28 cellular contexts compared by ENCODE assay signal in genomic region chr13:49655906-49656305, GRCh38. TPM values are rescaled to one million over a fixed set of nuclear protein-coding genes. Genes with fewer than 3 reads are reported as not detected.
DNase-seq lines count a peak whose midpoint lies in the region; ATAC-seq, FAIRE-seq and TF ChIP-seq lines count a peak whose summit lies in the region.
"Had no signal": no experiment of that assay in that cellular context is flagged by ENCODE, and none has a peak within 500 bp of the region (broad histone marks: within the 10 kb centered on the region; RNA-seq: fewer than 3 reads in every experiment).

No MANE protein-coding gene starts in this region.

- H3K27me3 ChIP-seq in esophagus squamous epithelium (no peaks in the 10 kb centered on the region), BE2C (no peaks in the 10 kb centered on the region)
- H3K27me3 ChIP-seq: adrenal gland, brain microvascular endothelial cell, pancreas, right atrium auricular region, SJSA1, spleen, transverse colon had no signal

- no peak for DNase-seq in GM12891 (ENCODE audit: insufficient read length, low spot score)
- peak; percentile 95 for DNase-seq in NCI-H82 (lab: John Stamatoyannopoulos, UW)
- DNase-seq in esophagus squamous epithelium (lab: John Stamatoyannopoulos, UW): no peak
- DNase-seq in BE2C: no peak
- DNase-seq in pons (ENCODE audit: low spot score): no peak
- DNase-seq: activated CD4-positive, alpha-beta T cell treated with anti-CD3 and anti-CD28 coated beads, Interleukin-2, amount 50 U/mL, for 4 hours; activated CD4-positive, CD25-positive, alpha-beta regulatory T cell; activated naive CD4-positive, alpha-beta T cell treated with anti-CD3 and anti-CD28 coated beads for 36 hours; brain microvascular endothelial cell; CD4-positive, alpha-beta memory T cell; DMS153; effector CD4-positive, alpha-beta T cell; GF-D8; left cardiac atrium; NCI-H1417; NCI-H2029 treated with DMSO at 0.1 percent for 48 hours; NCI-H2227 treated with DMSO at 0.1 percent for 48 hours; NCI-H69; pancreas; spleen; transverse colon had no signal

- TF ChIP-seq CTCF in esophagus squamous epithelium (IDR thresholded peaks at IDR 0.05) (no peak), BE2C (IDR thresholded peaks at IDR 0.05; ENCODE audit: low read depth, low read length) (no peak)

- TF ChIP-seq POLR2A in GM12891 (IDR thresholded peaks at IDR 0.05; ENCODE audit: low read depth, low read length) (no peak), esophagus squamous epithelium (IDR thresholded peaks at IDR 0.05) (no peak)

- H3K9me3 ChIP-seq in esophagus squamous epithelium (no peaks in the 10 kb centered on the region), BE2C (no peaks in the 10 kb centered on the region)
- H3K9me3 ChIP-seq: adrenal gland, pancreas, right atrium auricular region, SJSA1, spleen, transverse colon had no signal

- intact Hi-C loops in esophagus squamous epithelium (cut with DNase I): loop anchor here (10.0 kb wide), 1 partner anchor 189 kb away; no protein-coding TSS in a partner anchor

- peak overlapping the region; percentile 15 to 76 (median 48) for H3K27ac ChIP-seq in esophagus squamous epithelium
- H3K27ac ChIP-seq: adrenal gland, brain microvascular endothelial cell, pancreas, right atrium auricular region, SJSA1, spleen, transverse colon had no signal

- peak; percentile 9 for FAIRE-seq in GM12891 (lab: Jason Lieb, UNC)
- FAIRE-seq: frontal cortex had no signal

- H3K4me3 ChIP-seq in esophagus squamous epithelium (no peak overlapping the region), BE2C (ENCODE audit: low read depth, low read length) (no peak overlapping the region)
- H3K4me3 ChIP-seq: adrenal gland, pancreas, right atrium auricular region, SJSA1, spleen, transverse colon had no signal

- no peak for ATAC-seq in HG03571 (IDR thresholded peaks at IDR 0.05; ENCODE audit: unreplicated experiment)
- no peak for ATAC-seq in HG02852 (IDR thresholded peaks at IDR 0.05; ENCODE audit: unreplicated experiment)
- ATAC-seq: pancreas had no signal

- H3K4me1 ChIP-seq in esophagus squamous epithelium (peaks cover 9 to 45% (median 12%) of the 10 kb centered on the region in 3 donors), BE2C (peaks cover 10% of the 10 kb centered on the region)
- H3K4me1 ChIP-seq: adrenal gland, pancreas, right atrium auricular region, SJSA1 had no signal

- H3K36me3 ChIP-seq in esophagus squamous epithelium (peaks cover 0 to 19% (median 0%) of the 10 kb centered on the region in 3 donors), BE2C (peaks cover 8% of the 10 kb centered on the region)
- H3K36me3 ChIP-seq: brain microvascular endothelial cell, pancreas, right atrium auricular region, SJSA1, transverse colon had no signal

- WGBS in esophagus squamous epithelium, 2 donors: 48 to 75% methylated on average over 3 of the region's 3 CpGs

TF ChIP-seq in GM12891, 5 proteins besides CTCF, POLR2A, EP300 and RAD21:
- TF ChIP-seq POLR2AphosphoS5 (IDR thresholded peaks at IDR 0.05; ENCODE audit: low read depth, low read length): no peak
- no peak for TF ChIP-seq PAX5 (IDR thresholded peaks at IDR 0.05; ENCODE audit: insufficient read depth, low read length, severe bottlenecking)
- TF ChIP-seq TAF1 (IDR thresholded peaks at IDR 0.05; ENCODE audit: low read depth, low read length): no peak
- TF ChIP-seq POU2F2 (IDR thresholded peaks at IDR 0.05; ENCODE audit: low read depth, low read length): no peak
- TF ChIP-seq SPI1 (IDR thresholded peaks at IDR 0.05; ENCODE audit: low read depth, low read length): no peak
TF ChIP-seq in GM12891: peak in this region for 0.

RNA-seq across cellular contexts. Expression of gene ARL11, which starts 27.6 kb away (rescaled TPM):
- polyA plus RNA-seq in GM12891 (2012; ENCODE audit: low read depth, missing spikeins): 2.2 TPM
- total RNA-seq in esophagus squamous epithelium: 1 to 10 TPM in 1 of 4 donors, under 1 TPM in 3; 0.22 to 1.9 (median 0.95) TPM
- polyA plus RNA-seq in BE2C (2012; ENCODE audit: insufficient read depth, insufficient read length, low read depth): 0.15 TPM
- total RNA-seq: RPMI7951 had no signal

RNA-seq across cellular contexts. Expression of gene EBPL, which starts 35.4 kb away (rescaled TPM):
- 36.6 TPM for polyA plus RNA-seq in GM12891 (2012; ENCODE audit: low read depth, missing spikeins)
- total RNA-seq in esophagus squamous epithelium: 100 to 1,000 TPM; 117 to 146 (median 127) TPM
- polyA plus RNA-seq in BE2C (2012; ENCODE audit: insufficient read depth, insufficient read length, low read depth): 122 TPM
